ENCODE assay signal across 10 cellular contexts in genomic region chr1:245888809-245889208, GRCh38.
DNase-seq lines count a peak whose midpoint lies in the region; ATAC-seq and TF ChIP-seq lines count a peak whose summit lies in the region.
"Had no signal": no experiment of that assay in that cellular context is flagged by ENCODE, and none has a peak within 500 bp of the region (broad histone marks: within the 10 kb centered on the region; RNA-seq: fewer than 3 reads in every experiment).

No MANE protein-coding gene starts in this region.

- H3K79me2 ChIP-seq in OCI-LY7 (ENCODE audit: insufficient read depth, low read depth, low read length) (no peaks in the 10 kb centered on the region), fibroblast of lung (ENCODE audit: control insufficient read depth, insufficient read depth, low read length) (no peaks in the 10 kb centered on the region)

- intact Hi-C loops in OCI-LY7 (cut with micrococcal nuclease; ENCODE audit: unreplicated experiment) (loop anchor here (5.0 kb wide), 1 partner anchor 113 kb away; no protein-coding TSS in a partner anchor), upper lobe of right lung (cut with DNase I) (no loop called here)

- CTCF ChIA-PET in OCI-LY7 (lab: Charles Lee; ENCODE audit: unreplicated experiment): interaction anchor here (1.0 kb wide), 1 partner anchor 114 kb away, joined by 4 read pairs; no protein-coding TSS in a partner anchor

- H3K9me2 ChIP-seq in OCI-LY7 (ENCODE audit: insufficient read depth, low read length): no peaks in the 10 kb centered on the region

- BruUV-seq in OCI-LY7 (replicated peaks; lab: Mats Ljungman, UMichigan): no TSS peak

- H3K4me1 ChIP-seq in OCI-LY7 (ENCODE audit: insufficient read depth, low read length, poor library complexity, severe bottlenecking): no peaks in the 10 kb centered on the region
- H3K4me1 ChIP-seq in fibroblast of lung (ENCODE audit: control insufficient read depth, extremely low read depth, insufficient read depth, low read length): no peaks in the 10 kb centered on the region
- no peaks in the 10 kb centered on the region for H3K4me1 ChIP-seq in upper lobe of right lung

- TF ChIP-seq CTCF in OCI-LY7 (conservative IDR thresholded peaks at IDR 0.05; ENCODE audit: low read length): peak; percentile 79
- peak; percentile 21 to 52 for TF ChIP-seq CTCF in fibroblast of lung (conservative IDR thresholded peaks at IDR 0.05 in 1 of 2, IDR thresholded peaks at IDR 0.05 in 1 of 2; ENCODE audit: low read depth in 1 of 2, low read length in 2 of 2)
- TF ChIP-seq CTCF in upper lobe of right lung (IDR thresholded peaks at IDR 0.05): peak; percentile 36

- H3K4me2 ChIP-seq in OCI-LY7 (ENCODE audit: low read length) (no peak overlapping the region), fibroblast of lung (ENCODE audit: extremely low read depth, insufficient read depth, low read length) (no peak overlapping the region)

- H4K20me1 ChIP-seq in OCI-LY7 (ENCODE audit: insufficient read depth, low read length) (no peaks in the 10 kb centered on the region), fibroblast of lung (ENCODE audit: control insufficient read depth, extremely low read depth, insufficient read depth, low read length) (no peaks in the 10 kb centered on the region)

- H3K27ac ChIP-seq in OCI-LY7 (ENCODE audit: low read depth, low read length, poor library complexity, severe bottlenecking) (no peak overlapping the region), fibroblast of lung (ENCODE audit: insufficient read depth, low read length) (no peak overlapping the region), upper lobe of right lung (no peak overlapping the region)

- H3K27me3 ChIP-seq in fibroblast of lung (ENCODE audit: control insufficient read depth, insufficient read depth, low read length): no peaks in the 10 kb centered on the region
- no peaks in the 10 kb centered on the region for H3K27me3 ChIP-seq in upper lobe of right lung

- DNase-seq in stimulated activated CD4-positive, alpha-beta T cell treated with anti-CD3 and anti-CD28 coated beads, Interleukin-4, amount 100 ng/mL, for 24 hours: peak; percentile 4
- DNase-seq in stimulated activated CD4-positive, alpha-beta T cell treated with anti-CD3 and anti-CD28 coated beads, Interleukin-1b, Interleukin-23, amount 100 ng/mL, for 48 hours: no peak
- peak; percentile 51 for DNase-seq in OCI-LY7 (ENCODE audit: low spot score)
- DNase-seq in fibroblast of lung (ENCODE audit: low read depth in 2 of 2): peak; percentile 29 to 66
- DNase-seq in upper lobe of right lung: no peak
- no peak for DNase-seq in NK-92 (lab: John Stamatoyannopoulos, UW; ENCODE audit: unreplicated experiment)
- DNase-seq: activated CD8-positive, alpha-beta memory T cell treated with anti-CD3 and anti-CD28 coated beads, Interleukin-2, amount 10 ng/mL, durations not matched to agents 7 days and 5 days; GDM1 had no signal

- H2AFZ ChIP-seq in OCI-LY7 (ENCODE audit: low read length) (no peak overlapping the region), fibroblast of lung (ENCODE audit: low read length) (no peak overlapping the region)

- no peak overlapping the region for H3K9ac ChIP-seq in fibroblast of lung (ENCODE audit: insufficient read depth, low read length)

- H3K4me3 ChIP-seq in OCI-LY7 (ENCODE audit: low read depth, low read length, poor library complexity, severe bottlenecking) (no peak overlapping the region), fibroblast of lung (replicated peaks in 1 of 4; ENCODE audit: control extremely low read depth in 1 of 4, insufficient read depth in 1 of 4, low read depth in 3 of 4, low read length in 4 of 4) (no peak overlapping the region), upper lobe of right lung (no peak overlapping the region)

- POLR2A ChIA-PET in OCI-LY7 (lab: Charles Lee): interaction anchor here (0.5 to 1.0 kb wide), 3 partner anchors 17 to 1200 kb away, joined by 3 read pairs; no protein-coding TSS in a partner anchor

- 0 out of 2 replicates have a peak, but pooled peaks cover 4% of the 10 kb centered on the region for H3K9me3 ChIP-seq in OCI-LY7 (ENCODE audit: low read length)
- no peaks in the 10 kb centered on the region for H3K9me3 ChIP-seq in fibroblast of lung (ENCODE audit: control insufficient read depth, insufficient read depth, low read depth, low read length)
- H3K9me3 ChIP-seq in upper lobe of right lung: no peaks in the 10 kb centered on the region

- H3K36me3 ChIP-seq in OCI-LY7 (ENCODE audit: insufficient read depth, low read length): no peaks in the 10 kb centered on the region
- no peaks in the 10 kb centered on the region for H3K36me3 ChIP-seq in fibroblast of lung (ENCODE audit: control insufficient read depth, insufficient read depth, low read length)
- no peaks in the 10 kb centered on the region for H3K36me3 ChIP-seq in upper lobe of right lung

- ATAC-seq in upper lobe of right lung (peak; percentile 59), HG03460 (IDR thresholded peaks at IDR 0.05; ENCODE audit: unreplicated experiment) (no peak), HG03469 (IDR thresholded peaks at IDR 0.05; ENCODE audit: unreplicated experiment) (no peak)
- ATAC-seq: activated CD8-positive, alpha-beta memory T cell treated with anti-CD3 and anti-CD28 coated beads, Interleukin-2, amount 10 ng/mL, durations not matched to agents 7 days and 5 days had no signal

Comparison
In these comparisons a context has a peak if more than half of its experiments do, and no peak if none do; other contexts are left out.
1. DNase-seq: peak in stimulated activated CD4-positive, alpha-beta T cell treated with anti-CD3 and anti-CD28 coated beads, Interleukin-4, amount 100 ng/mL, for 24 hours (single experiment), OCI-LY7 (single experiment) and fibroblast of lung (2 of 2); none in stimulated activated CD4-positive, alpha-beta T cell treated with anti-CD3 and anti-CD28 coated beads, Interleukin-1b, Interleukin-23, amount 100 ng/mL, for 48 hours (single experiment), upper lobe of right lung (single experiment) and NK-92 (single experiment).
2. Peak in every context shown above with its lines, with median percentiles within 50 percentile points of each other: CTCF ChIP-seq.